Comparison of ENCODE assay signal across 16 cellular contexts in the genomic region with DNA sequence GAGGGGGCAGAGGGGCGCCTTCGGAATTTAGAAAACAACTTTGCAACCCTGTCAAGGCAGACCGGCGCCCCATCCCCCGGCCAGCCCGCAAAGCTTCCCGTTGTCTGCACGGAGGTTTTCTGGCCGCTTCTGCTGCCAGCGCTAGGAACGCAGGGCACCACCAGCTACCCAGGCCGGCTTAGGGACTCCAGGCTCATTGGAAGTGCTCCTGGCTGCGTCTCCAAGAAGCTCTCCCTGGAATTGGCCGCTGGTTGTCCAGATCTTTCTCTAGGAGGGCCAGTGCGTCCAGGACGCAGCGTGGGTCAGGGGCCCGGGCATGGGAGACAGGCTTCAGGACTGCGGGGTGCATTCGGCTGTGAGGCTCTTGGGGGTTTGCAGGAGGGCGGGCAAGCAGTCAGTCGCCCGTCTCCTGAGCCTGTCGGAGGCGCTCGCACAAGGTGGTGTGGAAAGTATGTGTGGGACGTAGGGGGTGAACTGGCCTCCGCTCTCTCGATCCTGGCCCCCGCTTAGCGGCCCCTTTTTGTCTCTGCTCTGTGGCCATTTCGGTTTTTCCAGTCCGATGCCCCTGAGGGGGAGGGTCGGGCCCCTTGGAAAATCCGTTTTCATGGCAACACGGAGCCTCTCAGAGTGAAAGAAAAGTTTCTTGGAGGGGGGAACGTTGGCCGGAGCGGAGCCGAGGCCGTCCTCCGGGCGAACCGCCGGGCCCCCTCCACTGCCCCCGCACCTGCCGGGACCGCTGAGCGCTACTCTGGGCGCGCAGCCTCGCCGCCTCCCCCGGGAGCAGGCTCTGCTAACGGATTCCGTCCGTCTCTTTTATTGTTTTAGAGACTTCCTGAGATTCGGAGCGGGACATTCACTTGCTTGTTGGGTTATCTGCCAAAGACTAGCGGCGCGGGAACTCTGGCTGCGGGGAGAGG. TPM values are rescaled to one million over a fixed set of nuclear protein-coding genes. Genes with fewer than 3 reads are reported as not detected.
A peak's percentile ranks its signal among the peaks of the same experiment; 100 is the strongest.
DNase-seq lines count a peak whose midpoint lies in the region; ATAC-seq, FAIRE-seq and TF ChIP-seq lines count a peak whose summit lies in the region.
"Had no signal": no experiment of that assay in that cellular context is flagged by ENCODE, and none has a peak within 500 bp of the region (broad histone marks: within the 10 kb centered on the region; RNA-seq: fewer than 3 reads in every experiment).

No MANE protein-coding gene starts in this region.

- no peak for FAIRE-seq in GM12892 (lab: Jason Lieb, UNC)
- FAIRE-seq: pancreas, small intestine had no signal

- no peaks in the 10 kb centered on the region for H3K9me2 ChIP-seq in GM23338 (ENCODE audit: insufficient read depth)

- H3K4me3 ChIP-seq in GM23338 (peak overlapping the region; percentile 62), NT2/D1 (ENCODE audit: insufficient read length, low read depth) (peak overlapping the region; percentile 15), iPS-11a (ENCODE audit: low read depth, low read length) (peak overlapping the region; percentile 20), smooth muscle cell (no peak overlapping the region)
- H3K4me3 ChIP-seq: mucosa of descending colon, pancreas, Peyer's patch had no signal

- H3K9me3 Mint-ChIP-seq in GM23338 (no peaks in the 10 kb centered on the region; the same call in 2 of the 3 replicates), progenitor cell of endocrine pancreas (ENCODE audit: low read depth) (no peaks in the 10 kb centered on the region)
- H3K9me3 Mint-ChIP-seq in T-helper 2 cell treated with Interferon-gamma antibody and Interleukin-4, amounts not matched to agents 5 μg/mL and 100 μg/mL, for 36 hours: no peaks in the 10 kb centered on the region
- H3K9me3 Mint-ChIP-seq: activated CD4-positive, alpha-beta memory T cell treated with anti-CD3 and anti-CD28 coated beads, Interleukin-2, amount 10 ng/mL, durations not matched to agents 7 days and 5 days; activated T-helper 1 cell treated with anti-CD3 and anti-CD28 coated beads, Interleukin-12 subunit alpha, Interleukin-12 subunit beta, Interleukin-2, Interleukin-4 antibody, amounts not matched to agents 30 ng/mL and 10 ng/mL and 1 ng/mL, durations not matched to agents 14 hours and 24 hours and 36 hours had no signal

- H3K4me1 ChIP-seq in GM23338 (ENCODE audit: insufficient read depth): peaks cover 5% of the 10 kb centered on the region; the same call in 1 of the 2 replicates
- H3K4me1 ChIP-seq in NT2/D1 (ENCODE audit: insufficient read depth, insufficient read length): no peaks in the 10 kb centered on the region
- no peaks in the 10 kb centered on the region for H3K4me1 ChIP-seq in smooth muscle cell (ENCODE audit: low read depth)
- H3K4me1 ChIP-seq: pancreas, Peyer's patch had no signal

- H3K4me1 Mint-ChIP-seq in GM23338 (peaks cover 27% of the 10 kb centered on the region), progenitor cell of endocrine pancreas (ENCODE audit: low read depth) (peaks cover 40% of the 10 kb centered on the region)
- H3K4me1 Mint-ChIP-seq in T-helper 2 cell treated with Interferon-gamma antibody and Interleukin-4, amounts not matched to agents 5 μg/mL and 100 μg/mL, for 36 hours (ENCODE audit: low read depth): no peaks in the 10 kb centered on the region

- H2AFZ ChIP-seq in GM23338 (peak overlapping the region; percentile 76; the same call in 1 of the 2 replicates), smooth muscle cell (ENCODE audit: low read depth) (no peak overlapping the region)

- H3K36me3 Mint-ChIP-seq in GM23338 (ENCODE audit: low read depth): peaks cover 6% of the 10 kb centered on the region; the same call in 1 of the 3 replicates
- no peaks in the 10 kb centered on the region for H3K36me3 Mint-ChIP-seq in progenitor cell of endocrine pancreas (ENCODE audit: insufficient read depth)
- no peaks in the 10 kb centered on the region for H3K36me3 Mint-ChIP-seq in T-helper 2 cell treated with Interferon-gamma antibody and Interleukin-4, amounts not matched to agents 5 μg/mL and 100 μg/mL, for 36 hours (ENCODE audit: low read depth)

- no peaks in the 10 kb centered on the region for H3K79me2 ChIP-seq in GM23338 (replicated peaks; ENCODE audit: insufficient read depth)
- H3K79me2 ChIP-seq in smooth muscle cell (ENCODE audit: low read depth): no peaks in the 10 kb centered on the region

- H3F3A ChIP-seq in GM23338 (replicated peaks; ENCODE audit: low read depth) (no peaks in the 10 kb centered on the region), smooth muscle cell (ENCODE audit: low read depth) (no peaks in the 10 kb centered on the region)

- 35% methylated on average over 60 of the region's 63 CpGs for whole genome bisulfite sequencing in smooth muscle cell (ENCODE audit: low lambda C conversion rate)

- peaks cover 89% of the 10 kb centered on the region for H3K27me3 ChIP-seq in GM23338 (ENCODE audit: insufficient read depth)
- H3K27me3 ChIP-seq in NT2/D1 (ENCODE audit: insufficient read depth, insufficient read length): peaks cover 76% of the 10 kb centered on the region
- peaks cover 97% of the 10 kb centered on the region for H3K27me3 ChIP-seq in smooth muscle cell (ENCODE audit: low read depth)
- H3K27me3 ChIP-seq: Peyer's patch had no signal

- TF ChIP-seq CTCF in GM23338 (conservative IDR thresholded peaks at IDR 0.05; ENCODE audit: low read depth in 2 of 2) (no peak), progenitor cell of endocrine pancreas (IDR thresholded peaks at IDR 0.05; ENCODE audit: unreplicated experiment) (no peak), smooth muscle cell (IDR thresholded peaks at IDR 0.05; ENCODE audit: borderline replicate concordance, insufficient read depth, poor library complexity, severe bottlenecking) (no peak)

- DNase-seq in GM23338 (ENCODE audit: low spot score) (peak; percentile 65), NT2/D1 (ENCODE audit: low read depth, low spot score) (no peak), progenitor cell of endocrine pancreas (ENCODE audit: low spot score, unreplicated experiment) (no peak), smooth muscle cell (lab: John Stamatoyannopoulos, UW; ENCODE audit: unreplicated experiment) (no peak), GM12892 (ENCODE audit: insufficient read length) (no peak)
- DNase-seq in T-helper 2 cell treated with Interferon-gamma antibody and Interleukin-4, amounts not matched to agents 5 μg/mL and 100 μg/mL, for 36 hours (ENCODE audit: low spot score): no peak
- DNase-seq: activated CD4-positive, alpha-beta memory T cell treated with anti-CD3 and anti-CD28 coated beads, Interleukin-2, amount 10 ng/mL, durations not matched to agents 7 days and 5 days; mucosa of descending colon; NCI-H1436 treated with DMSO at 0.1 percent for 48 hours; Peyer's patch; small intestine had no signal

- peak overlapping the region; percentile 76 for H3K4me3 Mint-ChIP-seq in GM23338
- H3K4me3 Mint-ChIP-seq in progenitor cell of endocrine pancreas (ENCODE audit: low read depth): peak overlapping the region; percentile 75
- H3K4me3 Mint-ChIP-seq in T-helper 2 cell treated with Interferon-gamma antibody and Interleukin-4, amounts not matched to agents 5 μg/mL and 100 μg/mL, for 36 hours: no peak overlapping the region
- H3K4me3 Mint-ChIP-seq: activated CD4-positive, alpha-beta memory T cell treated with anti-CD3 and anti-CD28 coated beads, Interleukin-2, amount 10 ng/mL, durations not matched to agents 7 days and 5 days; activated T-helper 1 cell treated with anti-CD3 and anti-CD28 coated beads, Interleukin-12 subunit alpha, Interleukin-12 subunit beta, Interleukin-2, Interleukin-4 antibody, amounts not matched to agents 30 ng/mL and 10 ng/mL and 1 ng/mL, durations not matched to agents 14 hours and 24 hours and 36 hours had no signal

- no peak overlapping the region for H3K27ac ChIP-seq in GM23338 (ENCODE audit: low read depth)
- H3K27ac ChIP-seq in smooth muscle cell (ENCODE audit: low read depth): no peak overlapping the region
- H3K27ac ChIP-seq: pancreas, Peyer's patch had no signal

- H3K27ac Mint-ChIP-seq in GM23338: no peak overlapping the region
- no peak overlapping the region for H3K27ac Mint-ChIP-seq in progenitor cell of endocrine pancreas
- H3K27ac Mint-ChIP-seq in T-helper 2 cell treated with Interferon-gamma antibody and Interleukin-4, amounts not matched to agents 5 μg/mL and 100 μg/mL, for 36 hours: no peak overlapping the region
- H3K27ac Mint-ChIP-seq: activated CD4-positive, alpha-beta memory T cell treated with anti-CD3 and anti-CD28 coated beads, Interleukin-2, amount 10 ng/mL, durations not matched to agents 7 days and 5 days; activated T-helper 1 cell treated with anti-CD3 and anti-CD28 coated beads, Interleukin-12 subunit alpha, Interleukin-12 subunit beta, Interleukin-2, Interleukin-4 antibody, amounts not matched to agents 30 ng/mL and 10 ng/mL and 1 ng/mL, durations not matched to agents 14 hours and 24 hours and 36 hours had no signal

- H4K20me1 ChIP-seq in GM23338 (replicated peaks; ENCODE audit: insufficient read depth) (no peaks in the 10 kb centered on the region), smooth muscle cell (ENCODE audit: low read depth) (no peaks in the 10 kb centered on the region)

- no peak for TF ChIP-seq POLR2A in GM12892 (IDR thresholded peaks at IDR 0.05; ENCODE audit: low read depth, low read length)

- peaks cover 72% of the 10 kb centered on the region for H3K27me3 Mint-ChIP-seq in GM23338 (ENCODE audit: insufficient read depth, low read depth, poor library complexity)
- H3K27me3 Mint-ChIP-seq in progenitor cell of endocrine pancreas: peaks cover 80% of the 10 kb centered on the region
- peaks cover 67% of the 10 kb centered on the region for H3K27me3 Mint-ChIP-seq in T-helper 2 cell treated with Interferon-gamma antibody and Interleukin-4, amounts not matched to agents 5 μg/mL and 100 μg/mL, for 36 hours (ENCODE audit: low read depth)

- H3K9ac ChIP-seq in NT2/D1 (ENCODE audit: insufficient read length, low read depth): peak overlapping the region; percentile 32
- no peak overlapping the region for H3K9ac ChIP-seq in smooth muscle cell (ENCODE audit: low read depth)

- H3K9me3 ChIP-seq in NT2/D1 (ENCODE audit: insufficient read depth, low read length) (no peaks in the 10 kb centered on the region), smooth muscle cell (replicated peaks; ENCODE audit: low read depth) (no peaks in the 10 kb centered on the region)
- H3K9me3 ChIP-seq: mucosa of descending colon, pancreas, Peyer's patch had no signal

- H3K4me2 ChIP-seq in GM23338 (peak overlapping the region; percentile 85), smooth muscle cell (no peak overlapping the region)

- peak; percentile 2; the same call in 2 of the 3 replicates for ATAC-seq in GM23338
- no peak for ATAC-seq in GM21576 (IDR thresholded peaks at IDR 0.05; ENCODE audit: unreplicated experiment)
- ATAC-seq: left lobe of liver, mucosa of descending colon, pancreas had no signal

- H3K36me3 ChIP-seq in GM23338 (ENCODE audit: insufficient read depth): no peaks in the 10 kb centered on the region
- H3K36me3 ChIP-seq in NT2/D1 (ENCODE audit: insufficient read depth, insufficient read length, low read length): no peaks in the 10 kb centered on the region
- H3K36me3 ChIP-seq in smooth muscle cell (ENCODE audit: low read depth): no peaks in the 10 kb centered on the region
- H3K36me3 ChIP-seq: pancreas, Peyer's patch had no signal

RNA-seq across cellular contexts. Expression of gene SOX3, which starts 0.8 kb away (rescaled TPM):
- 23.3 and 25.4 TPM in 2 replicates for total RNA-seq in GM23338 (2014; rRNA removed; shearing (Covaris generic))
- polyA plus RNA-seq in GM23338 (2016; fragmentation: Nextera tagmentation; extraction: Ambion mirVana) (9.8 and 10.3 TPM in 2 replicates), smooth muscle cell (not detected in 2 replicates)
- total RNA-seq in progenitor cell of endocrine pancreas (21.7 and 24.3 TPM in 2 replicates), smooth muscle cell (not detected in 2 replicates)
- not detected for polyA plus RNA-seq in GM12892 (2012; ENCODE audit: missing spikeins)
- total RNA-seq: activated CD4-positive, alpha-beta memory T cell treated with anti-CD3 and anti-CD28 coated beads, Interleukin-2, amount 10 ng/mL, durations not matched to agents 7 days and 5 days; activated T-helper 1 cell treated with anti-CD3 and anti-CD28 coated beads, Interleukin-12 subunit alpha, Interleukin-12 subunit beta, Interleukin-2, Interleukin-4 antibody, amounts not matched to agents 30 ng/mL and 10 ng/mL and 1 ng/mL, durations not matched to agents 14 hours and 24 hours and 36 hours; left lobe of liver; mucosa of descending colon; Peyer's patch had no signal
- polyA plus RNA-seq: pancreas, small intestine had no signal

Comparison
In these comparisons a context has a peak if more than half of its experiments do, and no peak if none do; other contexts are left out.
1. RNA of gene SOX3, which starts 0.8 kb away (total RNA-seq): 21.7 to 24.3 TPM in progenitor cell of endocrine pancreas and 23.3 to 25.4 TPM in GM23338; not detected in smooth muscle cell; every median in the first group is over 10 times any median in the second.